ENCODE assay signal across 8 cellular contexts in the genomic region with DNA sequence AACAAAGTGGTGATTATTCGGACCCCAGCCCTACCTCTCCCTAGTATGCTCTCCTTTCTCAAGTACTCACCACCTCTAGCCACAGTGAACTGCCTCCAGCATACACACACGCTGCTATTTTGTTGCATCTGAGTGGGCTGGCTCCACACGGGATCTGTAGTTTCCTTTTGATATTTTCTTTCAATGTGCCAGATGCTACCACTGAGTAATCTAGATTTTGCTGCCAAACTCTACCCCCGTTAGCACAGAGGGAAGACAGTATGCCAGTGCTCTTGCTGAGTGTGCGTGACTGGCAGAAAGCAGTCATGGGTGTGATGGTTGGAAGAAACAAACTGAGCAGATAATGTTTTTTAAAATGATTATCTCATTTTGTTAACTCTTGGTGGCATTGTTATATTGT. TPM values are rescaled to one million over a fixed set of nuclear protein-coding genes. Genes with fewer than 3 reads are reported as not detected.
DNase-seq lines count a peak whose midpoint lies in the region; ATAC-seq and TF ChIP-seq lines count a peak whose summit lies in the region.

No MANE protein-coding gene starts in this region.

- DNase-seq in GM04503 (ENCODE audit: low read depth) (peak; percentile 75), SK-N-MC (ENCODE audit: low read depth, low spot score) (no peak), cardiac fibroblast (ENCODE audit: low read depth in 2 of 2) (peak; percentile 70 to 83), right lobe of liver (no peak), stromal cell of bone marrow (ENCODE audit: low read depth) (peak; percentile 84), H9 (no peak)

- H3T11ph ChIP-seq in H9 (ENCODE audit: low read length), result no peak overlapping the region

- no peak overlapping the region for H3K4me2 ChIP-seq in H9 (ENCODE audit: insufficient read depth, insufficient read length, low read length)

- no peak overlapping the region for H3K23ac ChIP-seq in H9 (ENCODE audit: insufficient read length, low read depth, low read length)

- TF ChIP-seq CTCF in cardiac fibroblast (IDR thresholded peaks at IDR 0.05; ENCODE audit: low read depth, low read length), result no peak
- no peak for TF ChIP-seq CTCF in right lobe of liver (IDR thresholded peaks at IDR 0.05)
- no peak for TF ChIP-seq CTCF in H9 (conservative IDR thresholded peaks at IDR 0.05)

- no peaks in the 10 kb centered on the region for H3K36me3 Mint-ChIP-seq in H9 (ENCODE audit: insufficient read depth in 1 of 3, low read depth in 3 of 3)

- H3K9me3 Mint-ChIP-seq in H9, result no peaks in the 10 kb centered on the region; a peak in 1 of 5 replicates

- H4K20me1 ChIP-seq in H9 (ENCODE audit: control insufficient read depth, insufficient read depth, insufficient read length), result no peaks in the 10 kb centered on the region

- H3K23me2 ChIP-seq in H9 (ENCODE audit: insufficient read length, low read depth, low read length, poor library complexity, severe bottlenecking), result no peaks in the 10 kb centered on the region

- H3K9ac ChIP-seq in SK-N-MC (ENCODE audit: insufficient read length) (no peak overlapping the region), H9 (ENCODE audit: extremely low read depth, insufficient read length, low read length) (no peak overlapping the region)

- H3K79me2 ChIP-seq in H9 (ENCODE audit: insufficient read depth, low read length), result no peaks in the 10 kb centered on the region

- H3K27me3 Mint-ChIP-seq in H9 (ENCODE audit: low read depth), result no peaks in the 10 kb centered on the region; the same call in 1 of the 2 replicates

- peak overlapping the region; percentile 60 for H3K27ac ChIP-seq in SK-N-MC
- peak overlapping the region; percentile 69 to 87 (median 70) for H3K27ac ChIP-seq in right lobe of liver
- no peak overlapping the region for H3K27ac ChIP-seq in H9 (ENCODE audit: insufficient read length, low read depth, low read length)

- H3K9me3 ChIP-seq in SK-N-MC (ENCODE audit: low read depth, low read length) (no peaks in the 10 kb centered on the region), right lobe of liver (no peaks in the 10 kb centered on the region), H9 (ENCODE audit: control insufficient read depth, low read depth, low read length) (no peaks in the 10 kb centered on the region)

- no peak overlapping the region for H2BK12ac ChIP-seq in H9 (ENCODE audit: insufficient read length, low read depth, low read length)

- no peak overlapping the region for H3K56ac ChIP-seq in H9 (ENCODE audit: insufficient read length, low read depth, low read length)

- no peak overlapping the region for H3K4ac ChIP-seq in H9 (ENCODE audit: low read depth, low read length)

- no peaks in the 10 kb centered on the region for H3K27me3 ChIP-seq in right lobe of liver
- H3K27me3 ChIP-seq in H9 (ENCODE audit: insufficient read depth, low read length), result no peaks in the 10 kb centered on the region

- H3K4me3 Mint-ChIP-seq in H9, result no peak overlapping the region

- H2BK20ac ChIP-seq in H9 (ENCODE audit: low read depth, low read length, poor library complexity, severe bottlenecking), result no peak overlapping the region

- H3K36me3 ChIP-seq in SK-N-MC (ENCODE audit: insufficient read depth, low read length) (no peaks in the 10 kb centered on the region; the same call in none of the 2 replicates), right lobe of liver (peaks cover 0 to 4% (median 1%) of the 10 kb centered on the region in 4 donors)

- H2BK15ac ChIP-seq in H9 (ENCODE audit: low read depth, low read length), result no peak overlapping the region

- H3K4me1 ChIP-seq in right lobe of liver, result peaks cover 0 to 75% (median 42%) of the 10 kb centered on the region in 4 donors
- H3K4me1 ChIP-seq in H9 (ENCODE audit: insufficient read depth, low read length), result peaks cover 10% of the 10 kb centered on the region

- H4K8ac ChIP-seq in H9 (replicated peaks; ENCODE audit: insufficient read length, low read depth, low read length), result no peak overlapping the region

- no peak overlapping the region for H3K27ac Mint-ChIP-seq in H9

- no peak overlapping the region for H2BK5ac ChIP-seq in H9 (ENCODE audit: insufficient read length, low read length)

- no peak overlapping the region for H2AFZ ChIP-seq in H9 (ENCODE audit: low read length)

- intact Hi-C loops in right lobe of liver (cut with DNase I), result no loop called here

- no peak overlapping the region for H4K5ac ChIP-seq in H9 (ENCODE audit: insufficient read length, low read depth, low read length)

- H3K4me1 Mint-ChIP-seq in H9, result peaks cover 42 to 49% of the 10 kb centered on the region in 2 experiments

- ATAC-seq in right lobe of liver (peak; percentile 9 to 40 (median 22)), HG02938 (IDR thresholded peaks at IDR 0.05; ENCODE audit: unreplicated experiment) (no peak), GM18909 (IDR thresholded peaks at IDR 0.05; ENCODE audit: poor library complexity, unreplicated experiment) (no peak)

- H3K4me3 ChIP-seq in SK-N-MC (peak overlapping the region; percentile 37), cardiac fibroblast (replicated peaks in 1 of 2; ENCODE audit: low read depth in 2 of 2, low read length in 2 of 2) (peak overlapping the region in 1 of 2 donors; percentile 14), right lobe of liver (no peak overlapping the region)

- H3K79me1 ChIP-seq in H9 (ENCODE audit: insufficient read depth, low read depth, low read length, poor library complexity, severe bottlenecking), result no peaks in the 10 kb centered on the region

- no peak overlapping the region for H3K14ac ChIP-seq in H9 (ENCODE audit: insufficient read depth, low read length)

- no peak for TF ChIP-seq POLR2A in right lobe of liver (IDR thresholded peaks at IDR 0.05)

- H3K18ac ChIP-seq in H9 (ENCODE audit: insufficient read length, low read depth, low read length), result no peak overlapping the region

- no peak overlapping the region for H2AK5ac ChIP-seq in H9 (ENCODE audit: insufficient read length, low read length)

- 22% methylated on average over 5 of the region's 5 CpGs for WGBS in right lobe of liver (ENCODE audit: insufficient coverage, low coverage, low lambda C conversion rate, missing lambda C conversion rate)
- no CpG with 5 or more reads among the region's 5 CpGs for WGBS in H9 (ENCODE audit: extremely low coverage, insufficient read length, low lambda C conversion rate)

- H2BK120ac ChIP-seq in H9 (ENCODE audit: low read depth, low read length, poor library complexity, severe bottlenecking), result no peak overlapping the region

- H4K91ac ChIP-seq in H9 (ENCODE audit: insufficient read length, low read depth, low read length), result no peak overlapping the region

RNA-seq across cellular contexts. Expression of a gene that starts 11.6 kb away (rescaled TPM):
- total RNA-seq in right lobe of liver, result 10 to 100 TPM; 50.2 to 85.4 (median 66.3) TPM
- total RNA-seq in H9 (2021), result 5.7 and 7.6 TPM in 2 replicates

RNA-seq across cellular contexts. Expression of a gene that starts 55.4 kb away (rescaled TPM):
- total RNA-seq in right lobe of liver, result 1 to 10 TPM; 4.2 to 9.4 (median 8.4) TPM
- total RNA-seq in H9 (2021), result 2.7 and 3.3 TPM in 2 replicates

RNA-seq across cellular contexts. Expression of a gene that starts 55.8 kb away (rescaled TPM):
- 10 to 100 TPM; 44.5 to 63.9 (median 48.7) TPM for total RNA-seq in right lobe of liver
- total RNA-seq in H9 (2021), result 59.6 and 63.2 TPM in 2 replicates

RNA-seq across cellular contexts. Expression of a gene that starts 56.1 kb away (rescaled TPM):
- 10 to 100 TPM in 3 of 6 experiments, 1 to 10 TPM in 3; 5.5 to 14.0 (median 10.3) TPM for total RNA-seq in right lobe of liver
- total RNA-seq in H9 (2021), result 13.3 and 13.7 TPM in 2 replicates

Comparison
In these comparisons a context has a peak if more than half of its experiments do, and no peak if none do; other contexts are left out.
1. DNase-seq: peak in GM04503 (single experiment), cardiac fibroblast (2 of 2) and stromal cell of bone marrow (single experiment); none in SK-N-MC (single experiment), right lobe of liver (0 of 3) and H9 (single experiment).
2. ATAC-seq: peak in right lobe of liver (4 of 4); none in HG02938 (single experiment) and GM18909 (single experiment).